27 cellular contexts compared by ENCODE assay signal in genomic region chr9:93265972-93266371, GRCh38.
DNase-seq lines count a peak whose midpoint lies in the region; ATAC-seq, FAIRE-seq and TF ChIP-seq lines count a peak whose summit lies in the region.
"Had no signal": no experiment of that assay in that cellular context is flagged by ENCODE, and none has a peak within 500 bp of the region (broad histone marks: within the 10 kb centered on the region; RNA-seq: fewer than 3 reads in every experiment).

No MANE protein-coding gene starts in this region.

- no peak for TF ChIP-seq POLR2A in thyroid gland (IDR thresholded peaks at IDR 0.05)
- no peak for TF ChIP-seq POLR2A in GM12892 (IDR thresholded peaks at IDR 0.05; ENCODE audit: low read depth, low read length)

- peak; percentile 5 for ATAC-seq in left ventricle myocardium superior
- ATAC-seq in left cardiac atrium = no peak
- ATAC-seq in stimulated activated naive CD8-positive, alpha-beta T cell treated with anti-CD3 and anti-CD28 coated beads, Interleukin-15, Interleukin-2, amounts not matched to agents 100 U/mL and 50 U/mL, for 24 hours = no peak
- ATAC-seq: activated T-helper 17 cell treated with anti-CD3 and anti-CD28 coated beads, Interleukin-2, amount 50 U/mL, for 72 hours; PC-3; stimulated activated memory B cell treated with anti-CD40 and anti-IgM and Interleukin-4, amounts not matched to agents 10 μg/mL and 1 μg/mL and 100 μg/mL, for 72 hours had no signal

- no peaks in the 10 kb centered on the region for H3K9me3 ChIP-seq in thyroid gland
- H3K9me3 ChIP-seq: Caco-2, ovary had no signal

- H3K27ac ChIP-seq in thyroid gland = peak overlapping the region; percentile 17 to 77 (median 69)
- H3K27ac ChIP-seq: hepatocyte, HL-60, ovary had no signal

- FAIRE-seq in GM12892 (lab: Jason Lieb, UNC) = no peak

- in situ Hi-C loops in GM13977 (cut with MboI; ENCODE audit: low pct_unique_long_range_greater_than_20kb, low sequenced_read_pairs, unreplicated experiment) = no loop called here

- TF ChIP-seq CTCF in GM13977 (IDR thresholded peaks at IDR 0.05; ENCODE audit: extremely low read depth, insufficient read depth, missing control alignments) (no peak), thyroid gland (IDR thresholded peaks at IDR 0.05) (no peak)

- 88% methylated on average over 6 of the region's 6 CpGs for WGBS in thyroid gland, 2 donors

- H3K27me3 Mint-ChIP-seq in activated T-helper 2 cell treated with anti-CD3 and anti-CD28 coated beads, Interferon-gamma antibody, Interleukin-2, Interleukin-4, amounts not matched to agents 10 μg/mL and 5 μg/mL and 100 μg/mL, durations not matched to agents 14 hours and 24 hours and 36 hours (ENCODE audit: low read depth) = peaks cover 1% of the 10 kb centered on the region
- H3K27me3 Mint-ChIP-seq: type B pancreatic cell had no signal

- H3K9me3 Mint-ChIP-seq in activated T-helper 2 cell treated with anti-CD3 and anti-CD28 coated beads, Interferon-gamma antibody, Interleukin-2, Interleukin-4, amounts not matched to agents 10 μg/mL and 5 μg/mL and 100 μg/mL, durations not matched to agents 14 hours and 24 hours and 36 hours = no peaks in the 10 kb centered on the region
- H3K9me3 Mint-ChIP-seq: activated T-helper 17 cell treated with anti-CD3 and anti-CD28 coated beads, Interleukin-2, amount 50 U/mL, for 72 hours; stimulated activated memory B cell treated with anti-CD40 and anti-IgM and Interleukin-4, amounts not matched to agents 10 μg/mL and 1 μg/mL and 100 μg/mL, for 72 hours; type B pancreatic cell had no signal

- peaks cover 23% of the 10 kb centered on the region in 2 donors for H3K4me1 ChIP-seq in thyroid gland
- H3K4me1 ChIP-seq: Caco-2 had no signal

- H3K27me3 ChIP-seq in thyroid gland = no peaks in the 10 kb centered on the region
- H3K27me3 ChIP-seq: hepatocyte, ovary had no signal

- H3K4me1 Mint-ChIP-seq in activated T-helper 2 cell treated with anti-CD3 and anti-CD28 coated beads, Interferon-gamma antibody, Interleukin-2, Interleukin-4, amounts not matched to agents 10 μg/mL and 5 μg/mL and 100 μg/mL, durations not matched to agents 14 hours and 24 hours and 36 hours (ENCODE audit: low read depth) = peaks cover 7% of the 10 kb centered on the region

- intact Hi-C loops in left ventricle myocardium superior (cut with micrococcal nuclease) (no loop called here), left cardiac atrium (cut with DNase I) (loop anchor here in 1 of 2 donors (5.0 kb wide), 1 partner anchor 36 kb away; no protein-coding TSS in a partner anchor), thyroid gland (cut with DNase I) (no loop called here)
- intact Hi-C loops in activated T-helper 2 cell treated with anti-CD3 and anti-CD28 coated beads, Interferon-gamma antibody, Interleukin-2, Interleukin-4, amounts not matched to agents 10 μg/mL and 5 μg/mL and 100 μg/mL, durations not matched to agents 14 hours and 24 hours and 36 hours (cut with micrococcal nuclease) = no loop called here

- DNase-seq in left ventricle myocardium superior (no peak), left cardiac atrium (no peak), GM13977 (ENCODE audit: low spot score) (peak; percentile 25), thyroid gland (no peak), GM12892 (ENCODE audit: insufficient read length) (no peak), NCI-H82 treated with DMSO at 0.1 percent for 48 hours (lab: John Stamatoyannopoulos, UW; ENCODE audit: unreplicated experiment) (no peak)
- DNase-seq in activated T-helper 2 cell treated with anti-CD3 and anti-CD28 coated beads, Interferon-gamma antibody, Interleukin-2, Interleukin-4, amounts not matched to agents 10 μg/mL and 5 μg/mL and 100 μg/mL, durations not matched to agents 14 hours and 24 hours and 36 hours (ENCODE audit: low spot score) = peak; percentile 4
- no peak for DNase-seq in stimulated activated naive CD8-positive, alpha-beta T cell treated with anti-CD3 and anti-CD28 coated beads, Interleukin-15, Interleukin-2, amounts not matched to agents 100 U/mL and 50 U/mL, for 24 hours
- DNase-seq: activated CD4-positive, alpha-beta T cell treated with anti-CD3 and anti-CD28 coated beads for 48 hours; activated naive CD4-positive, alpha-beta T cell treated with anti-CD3 and anti-CD28 coated beads, Interleukin-2, amount 50 U/mL, for 16 hours; amniotic stem cell; C1 segment of cervical spinal cord; Caco-2; KG1; NCI-H1417 treated with DMSO at 0.1 percent for 48 hours; NCI-H2029 treated with DMSO at 0.1 percent for 48 hours; NCI-H524 treated with DMSO at 0.1 percent for 48 hours; nephron progenitor cell; PC-3; substantia nigra had no signal

- no peak overlapping the region for H3K4me3 Mint-ChIP-seq in activated T-helper 2 cell treated with anti-CD3 and anti-CD28 coated beads, Interferon-gamma antibody, Interleukin-2, Interleukin-4, amounts not matched to agents 10 μg/mL and 5 μg/mL and 100 μg/mL, durations not matched to agents 14 hours and 24 hours and 36 hours (ENCODE audit: low read depth)
- H3K4me3 Mint-ChIP-seq: activated T-helper 17 cell treated with anti-CD3 and anti-CD28 coated beads, Interleukin-2, amount 50 U/mL, for 72 hours; nephron progenitor cell; stimulated activated memory B cell treated with anti-CD40 and anti-IgM and Interleukin-4, amounts not matched to agents 10 μg/mL and 1 μg/mL and 100 μg/mL, for 72 hours; T-helper 2 cell treated with Interferon-gamma antibody and Interleukin-4, amounts not matched to agents 5 μg/mL and 100 μg/mL, for 36 hours; type B pancreatic cell had no signal

- no peak overlapping the region for H3K4me3 ChIP-seq in thyroid gland (replicated peaks in 1 of 3)
- H3K4me3 ChIP-seq: hepatocyte, ovary had no signal

- no peaks in the 10 kb centered on the region for H3K36me3 Mint-ChIP-seq in activated T-helper 2 cell treated with anti-CD3 and anti-CD28 coated beads, Interferon-gamma antibody, Interleukin-2, Interleukin-4, amounts not matched to agents 10 μg/mL and 5 μg/mL and 100 μg/mL, durations not matched to agents 14 hours and 24 hours and 36 hours (ENCODE audit: low read depth)
- H3K36me3 Mint-ChIP-seq: stimulated activated memory B cell treated with anti-CD40 and anti-IgM and Interleukin-4, amounts not matched to agents 10 μg/mL and 1 μg/mL and 100 μg/mL, for 72 hours had no signal

- no peak overlapping the region for H3K27ac Mint-ChIP-seq in activated T-helper 2 cell treated with anti-CD3 and anti-CD28 coated beads, Interferon-gamma antibody, Interleukin-2, Interleukin-4, amounts not matched to agents 10 μg/mL and 5 μg/mL and 100 μg/mL, durations not matched to agents 14 hours and 24 hours and 36 hours
- H3K27ac Mint-ChIP-seq: activated T-helper 17 cell treated with anti-CD3 and anti-CD28 coated beads, Interleukin-2, amount 50 U/mL, for 72 hours; nephron progenitor cell; stimulated activated memory B cell treated with anti-CD40 and anti-IgM and Interleukin-4, amounts not matched to agents 10 μg/mL and 1 μg/mL and 100 μg/mL, for 72 hours; T-helper 2 cell treated with Interferon-gamma antibody and Interleukin-4, amounts not matched to agents 5 μg/mL and 100 μg/mL, for 36 hours had no signal

- H3K36me3 ChIP-seq in thyroid gland = no peaks in the 10 kb centered on the region
- H3K36me3 ChIP-seq: ovary had no signal

Comparison
In these comparisons a context has a peak if more than half of its experiments do, and no peak if none do; other contexts are left out.
1. DNase-seq: peak in GM13977 (single experiment) and activated T-helper 2 cell treated with anti-CD3 and anti-CD28 coated beads, Interferon-gamma antibody, Interleukin-2, Interleukin-4, amounts not matched to agents 10 μg/mL and 5 μg/mL and 100 μg/mL, durations not matched to agents 14 hours and 24 hours and 36 hours (single experiment); none in left ventricle myocardium superior (single experiment), left cardiac atrium (single experiment), thyroid gland (0 of 2), stimulated activated naive CD8-positive, alpha-beta T cell treated with anti-CD3 and anti-CD28 coated beads, Interleukin-15, Interleukin-2, amounts not matched to agents 100 U/mL and 50 U/mL, for 24 hours (single experiment), GM12892 (single experiment) and NCI-H82 treated with DMSO at 0.1 percent for 48 hours (single experiment).